9 cellular contexts compared by ENCODE assay signal in the genomic region with DNA sequence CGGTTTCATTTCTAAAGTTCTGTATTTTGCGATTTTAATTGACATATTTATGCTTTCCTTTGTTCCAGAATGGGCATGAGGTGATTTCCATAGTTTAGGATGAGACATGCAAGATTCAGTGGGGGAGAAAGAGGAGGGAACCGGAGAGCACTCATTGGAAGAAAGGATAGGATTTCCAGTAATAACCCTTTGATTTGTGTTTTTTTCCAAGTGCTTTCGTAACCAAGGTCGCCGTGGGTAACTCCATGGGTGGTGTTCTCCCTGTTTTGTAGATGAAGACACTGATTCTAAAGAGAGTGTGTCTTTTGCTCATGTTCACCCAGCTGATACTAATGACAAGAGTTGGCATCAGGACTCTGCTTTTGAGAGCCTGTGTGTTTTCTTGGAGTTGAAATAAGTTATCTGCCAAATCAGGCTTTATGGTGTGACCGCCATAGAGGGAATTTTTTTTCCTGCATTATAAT.
DNase-seq lines count a peak whose midpoint lies in the region; ATAC-seq and TF ChIP-seq lines count a peak whose summit lies in the region.
"Had no signal": no experiment of that assay in that cellular context is flagged by ENCODE, and none has a peak within 500 bp of the region (broad histone marks: within the 10 kb centered on the region; RNA-seq: fewer than 3 reads in every experiment).

No MANE protein-coding gene starts in this region.

- H3K4me3 Mint-ChIP-seq in nephron: no peak overlapping the region

- H3K27ac ChIP-seq in colonic mucosa (peak overlapping the region; percentile 62), WERI-Rb-1 (no peak overlapping the region)

- H3K4me1 ChIP-seq in colonic mucosa: peaks cover 4% of the 10 kb centered on the region

- H3K9ac ChIP-seq in colonic mucosa (ENCODE audit: low read depth in 2 of 2, low read length in 2 of 2): no peak overlapping the region

- H3K27me3 ChIP-seq in colonic mucosa: no peaks in the 10 kb centered on the region
- H3K27me3 ChIP-seq in WERI-Rb-1 (ENCODE audit: insufficient read depth, low read depth, severe bottlenecking): no peaks in the 10 kb centered on the region

- peak overlapping the region; percentile 81 to 91 (median 86) for H3K27ac Mint-ChIP-seq in nephron

- ATAC-seq in HG03571 (IDR thresholded peaks at IDR 0.05; ENCODE audit: unreplicated experiment): no peak

- H3K4me1 Mint-ChIP-seq in nephron: peaks cover 72% of the 10 kb centered on the region

- H3K4me3 ChIP-seq in colonic mucosa: no peak overlapping the region
- H3K4me3 ChIP-seq in WERI-Rb-1 (ENCODE audit: low read depth, low read length): no peak overlapping the region

- intact Hi-C loops in colonic mucosa (cut with DNase I): no loop called here

- H3K9me3 ChIP-seq in colonic mucosa (no peaks in the 10 kb centered on the region), WERI-Rb-1 (ENCODE audit: severe bottlenecking) (no peaks in the 10 kb centered on the region)

- H3K27me3 Mint-ChIP-seq in nephron (ENCODE audit: low read depth): no peaks in the 10 kb centered on the region

- DNase-seq in AG09319 (ENCODE audit: extremely low read depth, low read depth) (peak; percentile 72), M059J (ENCODE audit: low read depth) (peak; percentile 88), colonic mucosa (no peak), WERI-Rb-1 (no peak), NCI-H128 (lab: John Stamatoyannopoulos, UW; ENCODE audit: unreplicated experiment) (no peak)
- DNase-seq in stimulated activated naive CD4-positive, alpha-beta T cell treated with Interleukin-2 at 50 U/mL for 16 hours (lab: John Stamatoyannopoulos, UW): no peak
- DNase-seq: SIG-M5 had no signal

- TF ChIP-seq CTCF in AG09319 (IDR thresholded peaks at IDR 0.05; ENCODE audit: low read depth, low read length): no peak
- TF ChIP-seq CTCF in colonic mucosa (IDR thresholded peaks at IDR 0.05): no peak
- no peak for TF ChIP-seq CTCF in nephron (IDR thresholded peaks at IDR 0.05; ENCODE audit: unreplicated experiment in 3 of 3)
- TF ChIP-seq CTCF in WERI-Rb-1 (IDR thresholded peaks at IDR 0.05; ENCODE audit: low read depth, low read length): no peak

- H3K36me3 Mint-ChIP-seq in nephron (ENCODE audit: low read depth): peaks cover 28% of the 10 kb centered on the region

- peaks cover 3% of the 10 kb centered on the region for H3K9me3 Mint-ChIP-seq in nephron

- no peaks in the 10 kb centered on the region for H3K36me3 ChIP-seq in colonic mucosa
- H3K36me3 ChIP-seq in WERI-Rb-1: no peaks in the 10 kb centered on the region

Comparison
In these comparisons a context has a peak if more than half of its experiments do, and no peak if none do; other contexts are left out.
1. DNase-seq: peak in AG09319 (single experiment) and M059J (single experiment); none in colonic mucosa (single experiment), stimulated activated naive CD4-positive, alpha-beta T cell treated with Interleukin-2 at 50 U/mL for 16 hours (single experiment), WERI-Rb-1 (single experiment) and NCI-H128 (single experiment).